14 cellular contexts compared by ENCODE assay signal in the genomic region with DNA sequence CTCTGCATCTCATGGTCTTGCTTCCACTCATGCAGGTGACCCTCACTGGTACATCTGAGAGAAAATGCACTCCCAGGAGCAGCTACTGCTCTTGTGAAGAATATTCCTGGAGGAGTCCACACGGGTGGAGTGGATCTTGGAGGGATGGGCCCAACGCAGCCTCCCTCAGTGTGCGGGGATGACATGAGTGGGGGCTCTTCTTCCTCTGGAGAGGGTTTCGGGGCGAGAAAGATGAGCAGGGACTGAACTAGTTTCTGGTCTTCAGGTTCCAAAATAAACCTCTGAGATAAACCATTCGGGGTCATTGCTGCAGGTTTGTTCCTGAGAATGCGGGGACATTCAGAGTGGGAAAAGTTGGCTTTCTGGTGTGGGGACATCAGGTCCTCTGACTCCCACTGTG. TPM values are rescaled to one million over a fixed set of nuclear protein-coding genes. Genes with fewer than 3 reads are reported as not detected.
DNase-seq lines count a peak whose midpoint lies in the region; ATAC-seq and TF ChIP-seq lines count a peak whose summit lies in the region.
"Had no signal": no experiment of that assay in that cellular context is flagged by ENCODE, and none has a peak within 500 bp of the region (broad histone marks: within the 10 kb centered on the region; RNA-seq: fewer than 3 reads in every experiment).

No MANE protein-coding gene starts in this region.

- H3K18ac ChIP-seq in trophoblast cell (ENCODE audit: low read length) = no peak overlapping the region

- no peak overlapping the region for H3K4me3 ChIP-seq in trophoblast cell (ENCODE audit: low read depth, low read length)
- peak overlapping the region in 1 of 2 donors; percentile 8 for H3K4me3 ChIP-seq in stomach smooth muscle (ENCODE audit: low read length in 2 of 2)
- H3K4me3 ChIP-seq: GM23248, HAP-1 had no signal

- no peak overlapping the region for H2AFZ ChIP-seq in trophoblast cell (ENCODE audit: insufficient read depth, low read length, poor library complexity)
- H2AFZ ChIP-seq: GM23248 had no signal

- peaks cover 4 to 6% of the 10 kb centered on the region in 2 experiments for H3K4me1 ChIP-seq in trophoblast cell (ENCODE audit: control insufficient read depth in 1 of 2, insufficient read depth in 2 of 2, low read length in 2 of 2)
- H3K4me1 ChIP-seq in stomach smooth muscle (ENCODE audit: control insufficient read depth, insufficient read depth, low read length) = peaks cover 38% of the 10 kb centered on the region
- H3K4me1 ChIP-seq: Caco-2, HAP-1 had no signal

- no peak overlapping the region for H3K4me2 ChIP-seq in trophoblast cell (ENCODE audit: low read length)

- no peak overlapping the region for H2BK12ac ChIP-seq in trophoblast cell (ENCODE audit: low read length)

- CTCF ChIA-PET in RWPE1 (lab: Yijun Ruan, JAX) = no interaction called here

- no peaks in the 10 kb centered on the region for H3K79me2 ChIP-seq in trophoblast cell (ENCODE audit: control insufficient read depth, insufficient read depth, low read length, poor library complexity)

- H3K4ac ChIP-seq in trophoblast cell (ENCODE audit: low read depth, low read length) = no peak overlapping the region

- no peak for DNase-seq in RWPE1 (ENCODE audit: low spot score)
- DNase-seq in trophoblast cell = no peak
- no peak for DNase-seq in HT-29 (ENCODE audit: low spot score)
- no peak for DNase-seq in NCI-H1105 (lab: John Stamatoyannopoulos, UW)
- DNase-seq: AML-193; Caco-2; CD4-positive, alpha-beta T cell; DMS79; GDM1; GM23248 had no signal

- no peak overlapping the region for H2AK5ac ChIP-seq in trophoblast cell (ENCODE audit: low read length)

- no peak overlapping the region for H2BK5ac ChIP-seq in trophoblast cell (ENCODE audit: low read depth, low read length, poor library complexity)

- H3K36me3 ChIP-seq in trophoblast cell (ENCODE audit: control insufficient read depth in 1 of 2, insufficient read depth in 2 of 2, low read length in 2 of 2) = no peaks in the 10 kb centered on the region
- no peaks in the 10 kb centered on the region for H3K36me3 ChIP-seq in stomach smooth muscle (ENCODE audit: control insufficient read depth in 2 of 2, insufficient read depth in 2 of 2, low read length in 2 of 2)
- H3K36me3 ChIP-seq: HAP-1 had no signal

- H3K9ac ChIP-seq in trophoblast cell (ENCODE audit: low read length) (no peak overlapping the region), stomach smooth muscle (ENCODE audit: low read length in 2 of 2) (no peak overlapping the region)
- H3K9ac ChIP-seq: GM23248 had no signal

- TF ChIP-seq CTCF in RWPE1 (conservative IDR thresholded peaks at IDR 0.05; ENCODE audit: low read depth) = no peak

- no peak overlapping the region for H2BK120ac ChIP-seq in trophoblast cell (ENCODE audit: insufficient read depth, low read length, poor library complexity)

- H3K23ac ChIP-seq in trophoblast cell (ENCODE audit: low read length) = no peak overlapping the region

- no peak for ATAC-seq in HG02885 (IDR thresholded peaks at IDR 0.05; ENCODE audit: poor library complexity, unreplicated experiment)

- peak overlapping the region; percentile 41 for H4K91ac ChIP-seq in trophoblast cell (ENCODE audit: low read depth, low read length)

- H3K27me3 ChIP-seq in trophoblast cell (ENCODE audit: insufficient read depth, low read length) = no peaks in the 10 kb centered on the region
- H3K27me3 ChIP-seq in stomach smooth muscle (ENCODE audit: control insufficient read depth in 1 of 2, insufficient read depth in 2 of 2, low read length in 2 of 2) = no peaks in the 10 kb centered on the region

- H4K8ac ChIP-seq in trophoblast cell (ENCODE audit: low read depth, low read length) = no peak overlapping the region

- POLR2A ChIA-PET in RWPE1 (lab: Yijun Ruan, JAX; ENCODE audit: low non-redundant PET) = no interaction called here

- no peak overlapping the region for H4K12ac ChIP-seq in trophoblast cell (ENCODE audit: low read depth, low read length)

- WGBS in trophoblast cell (ENCODE audit: extremely low coverage, insufficient coverage, insufficient read length) = no CpG with 5 or more reads among the region's 7 CpGs

- peaks cover 11% of the 10 kb centered on the region for H3K9me3 ChIP-seq in trophoblast cell (ENCODE audit: insufficient read depth, low read depth, low read length)
- H3K9me3 ChIP-seq in stomach smooth muscle (ENCODE audit: control insufficient read depth in 2 of 2, low read length in 2 of 2) = no peaks in the 10 kb centered on the region
- H3K9me3 ChIP-seq: Caco-2, HAP-1 had no signal

- no peak overlapping the region for H3K14ac ChIP-seq in trophoblast cell (ENCODE audit: low read length)

- H3K27ac ChIP-seq in RWPE1 (peak overlapping the region; percentile 25; the same call in 1 of the 2 replicates), trophoblast cell (ENCODE audit: low read depth, low read length) (no peak overlapping the region), stomach smooth muscle (ENCODE audit: low read length) (peak overlapping the region; percentile 90)
- H3K27ac ChIP-seq: C4-2B, GM23248 had no signal

- peaks cover 4% of the 10 kb centered on the region for H3K79me1 ChIP-seq in trophoblast cell (ENCODE audit: low read length)

RNA-seq across cellular contexts. Expression of gene COPS8, which starts 39.1 kb away (rescaled TPM):
- polyA plus RNA-seq in trophoblast cell (2013) = 29.9 and 33.6 TPM in 2 replicates
- total RNA-seq in HT-29 (2014; rRNA removed; shearing (Covaris generic)) = 61.1 and 67.6 TPM in 2 replicates
